ENCODE assay signal across 8 cellular contexts in the genomic region with DNA sequence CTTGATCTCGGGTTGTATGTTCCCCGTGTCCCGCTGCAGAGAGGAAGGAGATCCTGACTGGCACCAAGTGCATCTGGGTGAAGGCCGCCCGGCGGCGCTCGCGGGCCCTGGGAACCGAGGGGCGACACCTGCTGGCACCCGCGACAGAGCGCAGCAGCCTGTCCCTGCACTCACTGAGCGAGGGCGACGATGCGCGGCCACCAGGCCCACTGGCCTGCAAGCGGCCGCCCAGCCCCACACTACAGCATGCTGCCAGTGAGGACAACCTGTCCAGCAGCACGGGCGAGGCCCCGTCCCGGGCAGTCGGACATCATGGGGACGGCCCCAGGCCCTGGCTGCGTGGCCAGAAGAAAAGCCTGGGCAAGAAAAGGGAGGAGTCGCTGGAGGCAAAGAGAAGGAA. TPM values are rescaled to one million over a fixed set of nuclear protein-coding genes. Genes with fewer than 3 reads are reported as not detected.
DNase-seq lines count a peak whose midpoint lies in the region; ATAC-seq and TF ChIP-seq lines count a peak whose summit lies in the region.

No MANE protein-coding gene starts in this region.

- H4K20me1 ChIP-seq in MM.1S (ENCODE audit: insufficient read depth, low read length): no peaks in the 10 kb centered on the region

- no peak overlapping the region for H3K27ac Mint-ChIP-seq in activated CD8-positive, alpha-beta memory T cell treated with anti-CD3 and anti-CD28 coated beads, Interleukin-2, amount 10 ng/mL, durations not matched to agents 7 days and 5 days

- H3F3A ChIP-seq in MM.1S (ENCODE audit: insufficient read depth, low read length): no peaks in the 10 kb centered on the region

- CTCF ChIA-PET in activated CD8-positive, alpha-beta memory T cell treated with anti-CD3 and anti-CD28 coated beads, Interleukin-2, amount 10 ng/mL, durations not matched to agents 7 days and 5 days (lab: Charles Lee): interaction anchor here (1.1 to 6.6 kb wide), 6 partner anchors 11 to 69 kb away, joined by 3 to 50 read pairs (median 24); a partner anchor contains a TSS

- H3K36me3 ChIP-seq in MM.1S (replicated peaks; ENCODE audit: insufficient read depth, low read length) (no peaks in the 10 kb centered on the region), heart left ventricle (no peaks in the 10 kb centered on the region)

- TF ChIP-seq CTCF in MM.1S (IDR thresholded peaks at IDR 0.05; ENCODE audit: low read length) (peak; percentile 81), heart left ventricle (IDR thresholded peaks at IDR 0.05) (peak; percentile 30 to 68 (median 45))

- WGBS in heart left ventricle, 4 donors: 6 to 18% (median 8%) methylated on average over 10 to 29 of the region's 29 CpGs

- H3K9ac ChIP-seq in MM.1S (ENCODE audit: low read length): no peak overlapping the region

- peaks cover 78% of the 10 kb centered on the region for H3K27me3 Mint-ChIP-seq in activated CD8-positive, alpha-beta memory T cell treated with anti-CD3 and anti-CD28 coated beads, Interleukin-2, amount 10 ng/mL, durations not matched to agents 7 days and 5 days

- H3K4me3 ChIP-seq in MM.1S (ENCODE audit: low read length) (no peak overlapping the region), heart left ventricle (no peak overlapping the region)

- DNase-seq in Daoy (ENCODE audit: low read depth) (peak; percentile 71), MM.1S (peak; percentile 31), heart left ventricle (peak in 4 of 5 donors; percentile 46 to 74 (median 53)), NCI-H2029 treated with DMSO at 0.1 percent for 48 hours (lab: John Stamatoyannopoulos, UW) (no peak), 8988T (no peak)
- peak; percentile 77 for DNase-seq in activated CD8-positive, alpha-beta memory T cell treated with anti-CD3 and anti-CD28 coated beads, Interleukin-2, amount 10 ng/mL, durations not matched to agents 7 days and 5 days
- DNase-seq in stimulated activated CD4-positive, alpha-beta T cell treated with anti-CD3 and anti-CD28 coated beads, Interleukin-4, amount 100 ng/mL, for 4 hours: peak; percentile 9 to 40

- H3K4me2 ChIP-seq in MM.1S (ENCODE audit: low read depth, low read length): no peak overlapping the region

- H3K4me1 Mint-ChIP-seq in activated CD8-positive, alpha-beta memory T cell treated with anti-CD3 and anti-CD28 coated beads, Interleukin-2, amount 10 ng/mL, durations not matched to agents 7 days and 5 days: peaks cover 10% of the 10 kb centered on the region

- H3K9me3 Mint-ChIP-seq in activated CD8-positive, alpha-beta memory T cell treated with anti-CD3 and anti-CD28 coated beads, Interleukin-2, amount 10 ng/mL, durations not matched to agents 7 days and 5 days (ENCODE audit: low read depth): no peaks in the 10 kb centered on the region

- H3K9me3 ChIP-seq in MM.1S (replicated peaks; ENCODE audit: insufficient read depth, low read length): no peaks in the 10 kb centered on the region
- H3K9me3 ChIP-seq in heart left ventricle: no peaks in the 10 kb centered on the region

- H3K4me1 ChIP-seq in MM.1S (ENCODE audit: low read length): no peaks in the 10 kb centered on the region
- H3K4me1 ChIP-seq in heart left ventricle: peaks cover 0 to 21% (median 7%) of the 10 kb centered on the region in 12 donors

- TF ChIP-seq POLR2A in heart left ventricle (IDR thresholded peaks at IDR 0.05): no peak

- H3K36me3 Mint-ChIP-seq in activated CD8-positive, alpha-beta memory T cell treated with anti-CD3 and anti-CD28 coated beads, Interleukin-2, amount 10 ng/mL, durations not matched to agents 7 days and 5 days: no peaks in the 10 kb centered on the region

- intact Hi-C loops in heart left ventricle (cut with DNase I): loop anchor here in 5 of 10 donors (5.0 kb wide), 3 partner anchors 42 to 52 kb away; no protein-coding TSS in a partner anchor

- no peak overlapping the region for H2AFZ ChIP-seq in MM.1S (ENCODE audit: low read length)

- H3K79me2 ChIP-seq in MM.1S (ENCODE audit: low read length): no peaks in the 10 kb centered on the region

- H3K4me3 Mint-ChIP-seq in activated CD8-positive, alpha-beta memory T cell treated with anti-CD3 and anti-CD28 coated beads, Interleukin-2, amount 10 ng/mL, durations not matched to agents 7 days and 5 days: no peak overlapping the region

- ATAC-seq in activated CD8-positive, alpha-beta memory T cell treated with anti-CD3 and anti-CD28 coated beads, Interleukin-2, amount 10 ng/mL, durations not matched to agents 7 days and 5 days: peak; percentile 78
- ATAC-seq in heart left ventricle (peak in 3 of 4 donors; percentile 42 to 69 (median 64)), GM19452 (IDR thresholded peaks at IDR 0.05; ENCODE audit: unreplicated experiment) (no peak)

- no peaks in the 10 kb centered on the region for H3K9me2 ChIP-seq in MM.1S (replicated peaks; ENCODE audit: insufficient read depth, low read length)

- H3K27me3 ChIP-seq in MM.1S (replicated peaks; ENCODE audit: insufficient read depth, low read length): peaks cover 96% of the 10 kb centered on the region
- H3K27me3 ChIP-seq in heart left ventricle: peaks cover 24 to 93% (median 74%) of the 10 kb centered on the region in 9 donors

- H3K27ac ChIP-seq in MM.1S (ENCODE audit: low read length) (no peak overlapping the region), heart left ventricle (no peak overlapping the region)

RNA-seq across cellular contexts. Expression of a gene that starts 7.5 kb away (rescaled TPM):
- total RNA-seq in Daoy (2014; rRNA removed; shearing (Covaris generic)): not detected in 2 replicates
- total RNA-seq in activated CD8-positive, alpha-beta memory T cell treated with anti-CD3 and anti-CD28 coated beads, Interleukin-2, amount 10 ng/mL, durations not matched to agents 7 days and 5 days: not detected
- not detected for total RNA-seq in heart left ventricle
- not detected for polyA plus RNA-seq in heart left ventricle

RNA-seq across cellular contexts. Expression of a gene that starts 13.2 kb away (rescaled TPM):
- not detected in 2 replicates for total RNA-seq in Daoy (2014; rRNA removed; shearing (Covaris generic))
- total RNA-seq in activated CD8-positive, alpha-beta memory T cell treated with anti-CD3 and anti-CD28 coated beads, Interleukin-2, amount 10 ng/mL, durations not matched to agents 7 days and 5 days: not detected
- total RNA-seq in heart left ventricle: not detected
- polyA plus RNA-seq in heart left ventricle: not detected

RNA-seq across cellular contexts. Expression of a gene that starts 28.1 kb away (rescaled TPM):
- 0.12 TPM in 1 of 2 replicates, not detected in the other for total RNA-seq in Daoy (2014; rRNA removed; shearing (Covaris generic))
- 1 to 10 TPM in 1 of 2 experiments, under 1 TPM in 1; 0.42 to 1.6 TPM for total RNA-seq in activated CD8-positive, alpha-beta memory T cell treated with anti-CD3 and anti-CD28 coated beads, Interleukin-2, amount 10 ng/mL, durations not matched to agents 7 days and 5 days
- total RNA-seq in heart left ventricle: 1 to 10 TPM in 1 of 9 donors, under 1 TPM in 6, not detected in 2; 0.12 to 3.0 (median 0.19) TPM
- under 1 TPM; 0.18 to 0.46 TPM for polyA plus RNA-seq in heart left ventricle

Comparison
In these comparisons a context has a peak if more than half of its experiments do, and no peak if none do; other contexts are left out.
1. DNase-seq: peak in Daoy (single experiment), MM.1S (single experiment), activated CD8-positive, alpha-beta memory T cell treated with anti-CD3 and anti-CD28 coated beads, Interleukin-2, amount 10 ng/mL, durations not matched to agents 7 days and 5 days (single experiment), heart left ventricle (4 of 5) and stimulated activated CD4-positive, alpha-beta T cell treated with anti-CD3 and anti-CD28 coated beads, Interleukin-4, amount 100 ng/mL, for 4 hours (2 of 2); none in NCI-H2029 treated with DMSO at 0.1 percent for 48 hours (single experiment) and 8988T (single experiment).